In genomic region chr15:83892498-83892897, GRCh38 we compare ENCODE assay signal across 9 cellular contexts.
"Had no signal": no experiment of that assay in that cellular context is flagged by ENCODE, and none has a peak within 500 bp of the region (broad histone marks: within the 10 kb centered on the region; RNA-seq: fewer than 3 reads in every experiment).

No MANE protein-coding gene starts in this region.

- H3K4me1 ChIP-seq: HAP-1 had no signal

- H3K4me3 ChIP-seq: GM23248, GM23338, HAP-1 had no signal

- DNase-seq: GM23248, GOT3, H7, H9, HCEC 1CT, HFFc6 had no signal

- H3K27ac ChIP-seq: GM23248 had no signal

- ATAC-seq: GM23338, HCT116 had no signal
